Comparison of ENCODE assay signal across 12 cellular contexts in the genomic region with DNA sequence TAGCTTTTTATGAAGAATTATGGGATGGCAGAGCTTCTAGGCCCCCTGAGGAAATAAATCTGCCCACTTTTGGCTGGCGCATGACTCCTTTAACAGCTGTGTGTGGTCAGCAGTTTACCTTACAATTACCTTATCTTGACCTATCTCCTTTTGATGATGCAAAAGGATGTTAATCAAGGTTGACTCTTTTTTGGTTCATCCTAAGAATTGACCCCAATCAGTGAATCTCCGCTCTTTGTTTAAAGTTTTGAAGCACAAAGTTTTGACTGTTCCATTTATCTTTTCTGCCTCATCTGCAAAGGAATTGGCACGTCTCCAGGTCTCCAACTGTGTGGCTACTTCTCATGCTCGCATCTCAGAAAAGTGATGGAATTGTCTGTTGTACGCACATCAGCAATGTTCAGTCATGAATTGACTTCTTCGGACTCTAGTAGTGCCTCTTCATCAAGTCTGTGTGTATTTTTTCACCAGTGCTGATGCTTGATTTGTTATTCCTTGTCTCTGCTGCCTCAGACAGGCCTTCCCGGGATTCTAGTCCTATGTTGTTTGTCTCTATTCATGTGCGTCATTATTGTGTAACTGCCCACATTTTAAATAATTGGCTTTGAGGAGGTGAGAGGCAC.
DNase-seq lines count a peak whose midpoint lies in the region; ATAC-seq, FAIRE-seq and TF ChIP-seq lines count a peak whose summit lies in the region.
"Had no signal": no experiment of that assay in that cellular context is flagged by ENCODE, and none has a peak within 500 bp of the region (broad histone marks: within the 10 kb centered on the region; RNA-seq: fewer than 3 reads in every experiment).

No MANE protein-coding gene starts in this region.

- FAIRE-seq in RCC 7860 (lab: Jason Lieb, UNC) = no peak

- H3K4me1 ChIP-seq in Peyer's patch = no peaks in the 10 kb centered on the region

- ATAC-seq in left lobe of liver (no peak), HG03135 (IDR thresholded peaks at IDR 0.05; ENCODE audit: unreplicated experiment) (no peak)
- ATAC-seq: activated naive CD8-positive, alpha-beta T cell treated with anti-CD3 and anti-CD28 coated beads, Interleukin-2, amount 50 U/mL, for 24 hours had no signal

- no peaks in the 10 kb centered on the region for H3K36me3 ChIP-seq in Peyer's patch

- H3K9me3 ChIP-seq in Peyer's patch = no peaks in the 10 kb centered on the region

- no peak overlapping the region for H3K4me3 ChIP-seq in fibroblast of mammary gland (ENCODE audit: control insufficient read depth, low read depth, low read length)
- H3K4me3 ChIP-seq in Peyer's patch = no peak overlapping the region
- H3K4me3 ChIP-seq: lung had no signal

- no peak for TF ChIP-seq POLR2A in Peyer's patch (IDR thresholded peaks at IDR 0.05)

- H3K27ac ChIP-seq in Peyer's patch = no peak overlapping the region

- DNase-seq in ELR (ENCODE audit: low read depth) (peak; percentile 34), RCC 7860 (ENCODE audit: low spot score) (peak; percentile 10), fibroblast of mammary gland (ENCODE audit: low read depth) (peak; percentile 4), renal cortical epithelial cell (ENCODE audit: low read depth) (peak; percentile 90), Peyer's patch (no peak), left lobe of liver (ENCODE audit: low spot score) (no peak), HUDEP-2 (lab: John Stamatoyannopoulos, UW; ENCODE audit: unreplicated experiment in 76 of 76) (no peak)
- DNase-seq: activated CD4-positive, alpha-beta T cell treated with anti-CD3 and anti-CD28 coated beads, Interleukin-2, amount 50 U/mL, for 4 hours; activated naive CD8-positive, alpha-beta T cell treated with anti-CD3 and anti-CD28 coated beads, Interleukin-2, amount 50 U/mL, for 24 hours; DMS79 had no signal

- TF ChIP-seq CTCF in fibroblast of mammary gland (conservative IDR thresholded peaks at IDR 0.05; ENCODE audit: control insufficient read depth, insufficient read depth, low read depth, low read length) (no peak), Peyer's patch (IDR thresholded peaks at IDR 0.05) (no peak)

- H3K27me3 ChIP-seq in Peyer's patch = no peaks in the 10 kb centered on the region

Comparison
In these comparisons a context has a peak if more than half of its experiments do, and no peak if none do; other contexts are left out.
1. DNase-seq: peak in ELR (single experiment), RCC 7860 (single experiment), fibroblast of mammary gland (single experiment) and renal cortical epithelial cell (single experiment); none in Peyer's patch (0 of 3), left lobe of liver (single experiment) and HUDEP-2 (0 of 76).